8 cellular contexts compared by ENCODE assay signal in the genomic region with DNA sequence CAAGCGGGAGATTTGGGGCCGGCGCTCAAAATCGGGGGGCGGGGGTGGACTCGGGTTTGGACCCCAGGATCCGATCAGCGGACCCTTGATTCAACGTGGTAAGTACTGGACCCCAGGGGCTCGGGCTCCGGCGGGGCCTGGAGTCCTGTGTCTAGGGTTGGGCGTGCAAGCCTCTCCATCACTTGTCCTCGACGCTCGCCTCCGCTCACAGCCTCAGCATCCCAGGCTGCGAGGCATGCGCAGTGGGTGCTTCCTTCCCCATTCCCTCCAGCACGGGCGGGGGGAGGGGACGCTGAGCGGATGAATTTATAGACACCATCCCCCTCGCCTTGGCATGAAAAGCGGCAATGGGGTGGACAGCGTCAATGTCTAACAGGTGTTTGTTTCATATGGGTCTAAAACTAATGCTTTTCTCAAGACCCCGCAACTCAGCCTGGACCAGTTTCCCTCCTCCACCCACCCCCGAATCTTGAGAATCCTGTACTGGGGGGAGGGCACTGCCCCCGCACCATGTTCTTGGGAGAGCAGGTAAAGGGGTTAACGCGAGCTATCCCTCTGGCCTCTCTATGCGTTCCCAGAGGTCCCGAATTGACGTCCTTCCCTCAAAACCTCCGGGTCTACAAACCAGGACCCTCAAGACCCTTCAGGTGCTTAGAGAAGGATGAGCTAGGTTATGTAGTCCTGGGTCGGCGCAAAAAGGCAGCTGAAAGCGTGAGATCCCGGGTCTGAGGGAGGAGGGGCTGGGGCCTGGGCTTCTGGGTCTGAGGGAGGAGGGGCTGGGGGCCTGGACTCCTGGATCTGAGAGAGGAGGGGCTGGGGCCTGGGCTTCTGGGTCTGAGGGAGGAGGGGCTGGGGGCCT. TPM values are rescaled to one million over a fixed set of nuclear protein-coding genes. Genes with fewer than 3 reads are reported as not detected.
A peak's percentile ranks its signal among the peaks of the same experiment; 100 is the strongest.
DNase-seq lines count a peak whose midpoint lies in the region; ATAC-seq, FAIRE-seq and TF ChIP-seq lines count a peak whose summit lies in the region.

No MANE protein-coding gene starts in this region.

- no peak overlapping the region for H2BK15ac ChIP-seq in mesendoderm (replicated peaks; ENCODE audit: low read depth)

- CTCF ChIA-PET in endothelial cell of umbilical vein (lab: Charles Lee): interaction anchor here (1.5 to 2.9 kb wide), 2 partner anchors 11 to 111 kb away, joined by 3 to 9 read pairs; a partner anchor contains a TSS

- no peaks in the 10 kb centered on the region for H4K20me1 ChIP-seq in endothelial cell of umbilical vein (replicated peaks; ENCODE audit: control insufficient read depth, extremely low read depth, insufficient read depth, low read length)

- H3K4me1 ChIP-seq in endothelial cell of umbilical vein (ENCODE audit: control insufficient read depth, extremely low read depth, insufficient read depth, low read length) (peaks cover 40% of the 10 kb centered on the region), mesendoderm (ENCODE audit: control insufficient read depth, low read depth, low read length) (peaks cover 2% of the 10 kb centered on the region), suprapubic skin (peaks cover 27% of the 10 kb centered on the region)

- peak overlapping the region; percentile 87 for H3K4me2 ChIP-seq in endothelial cell of umbilical vein (ENCODE audit: insufficient read depth, low read length)
- H3K4me2 ChIP-seq in mesendoderm (ENCODE audit: low read length): peak overlapping the region; percentile 76

- POLR2A ChIA-PET in endothelial cell of umbilical vein (lab: Charles Lee): interaction anchor here (0.6 to 1.2 kb wide), 2 partner anchors 26 to 69 kb away, joined by 4 to 5 read pairs; no protein-coding TSS in a partner anchor

- H3K23ac ChIP-seq in mesendoderm (ENCODE audit: low read length): no peak overlapping the region

- peaks cover 21% of the 10 kb centered on the region; the same call in 1 of the 2 replicates for H3K36me3 ChIP-seq in WERI-Rb-1
- peaks cover 0 to 6% of the 10 kb centered on the region in 2 experiments for H3K36me3 ChIP-seq in endothelial cell of umbilical vein (ENCODE audit: control insufficient read depth in 2 of 2, extremely low read depth in 1 of 2, insufficient read depth in 2 of 2, low read length in 2 of 2)
- H3K36me3 ChIP-seq in mesendoderm (ENCODE audit: control insufficient read depth, insufficient read depth, low read length): peaks cover 2% of the 10 kb centered on the region
- H3K36me3 ChIP-seq in suprapubic skin: peaks cover 8% of the 10 kb centered on the region

- H3K9ac ChIP-seq in endothelial cell of umbilical vein (replicated peaks; ENCODE audit: extremely low read depth, insufficient read depth, low read length): peak overlapping the region; percentile 6
- peak overlapping the region; percentile 72 for H3K9ac ChIP-seq in mesendoderm (ENCODE audit: low read length)

- peak overlapping the region; percentile 68 for H4K8ac ChIP-seq in mesendoderm (ENCODE audit: low read depth, low read length)

- peak overlapping the region; percentile 51 for H3K56ac ChIP-seq in mesendoderm (ENCODE audit: low read length)

- no peak overlapping the region for H3K4ac ChIP-seq in mesendoderm (ENCODE audit: low read depth, low read length)

- peak overlapping the region; percentile 73 to 95 (median 84) for H3K4me3 Mint-ChIP-seq in IgD-negative memory B cell

- BruUV-seq in endothelial cell of umbilical vein (replicated peaks; lab: Mats Ljungman, UMichigan): no TSS peak

- no peak overlapping the region for H2AK5ac ChIP-seq in mesendoderm (ENCODE audit: low read length)

- H3K9me3 ChIP-seq in WERI-Rb-1 (ENCODE audit: severe bottlenecking) (no peaks in the 10 kb centered on the region), endothelial cell of umbilical vein (replicated peaks; ENCODE audit: control insufficient read depth, insufficient read depth, low read length) (no peaks in the 10 kb centered on the region), suprapubic skin (no peaks in the 10 kb centered on the region)

- TF ChIP-seq CTCF in WERI-Rb-1 (IDR thresholded peaks at IDR 0.05; ENCODE audit: low read depth, low read length) (no peak), endothelial cell of umbilical vein (IDR thresholded peaks at IDR 0.05; ENCODE audit: extremely low read depth in 1 of 2, insufficient read depth in 1 of 2, low read depth in 1 of 2, low read length in 2 of 2) (no peak), suprapubic skin (IDR thresholded peaks at IDR 0.05) (no peak)

- H2BK120ac ChIP-seq in mesendoderm (ENCODE audit: low read depth, low read length): no peak overlapping the region

- DNase-seq in Ammon's horn (ENCODE audit: low spot score) (peak; percentile 89), WERI-Rb-1 (peak; percentile 90), endothelial cell of umbilical vein (ENCODE audit: low read depth, low spot score) (peak; percentile 76), mesendoderm (peak; percentile 87), suprapubic skin (ENCODE audit: low spot score in 2 of 2) (peak in 1 of 2 donors; percentile 79)

- H3K9me3 Mint-ChIP-seq in IgD-negative memory B cell: no peaks in the 10 kb centered on the region

- peaks cover 21% of the 10 kb centered on the region for H3K27me3 Mint-ChIP-seq in IgD-negative memory B cell

- H3K27ac Mint-ChIP-seq in IgD-negative memory B cell: peak overlapping the region in 2 of 3 donors; percentile 44 to 77

- H3K27ac ChIP-seq in WERI-Rb-1 (peak overlapping the region; percentile 91), endothelial cell of umbilical vein (ENCODE audit: insufficient read depth, low read depth, low read length) (no peak overlapping the region), mesendoderm (ENCODE audit: low read depth, low read length) (no peak overlapping the region), suprapubic skin (no peak overlapping the region)

- peaks cover 9 to 14% (median 13%) of the 10 kb centered on the region in 3 donors for H3K4me1 Mint-ChIP-seq in IgD-negative memory B cell

- peak; percentile 56 for TF ChIP-seq POLR2A in endothelial cell of umbilical vein (IDR thresholded peaks at IDR 0.05; ENCODE audit: low read depth, low read length)
- no peak for TF ChIP-seq POLR2A in suprapubic skin (IDR thresholded peaks at IDR 0.05)

- no peaks in the 10 kb centered on the region for H3K9me1 ChIP-seq in endothelial cell of umbilical vein (replicated peaks; ENCODE audit: control insufficient read depth, extremely low read depth, insufficient read depth, low read length)

- ATAC-seq in HG02840 (IDR thresholded peaks at IDR 0.05; ENCODE audit: low FRiP score, unreplicated experiment) (no peak), HG02870 (IDR thresholded peaks at IDR 0.05; ENCODE audit: unreplicated experiment) (no peak)

- H3K18ac ChIP-seq in mesendoderm (ENCODE audit: low read length): peak overlapping the region; percentile 16

- no peak for TF ChIP-seq EP300 in suprapubic skin (IDR thresholded peaks at IDR 0.05)

- FAIRE-seq in endothelial cell of umbilical vein (lab: Jason Lieb, UNC): no peak

- H3K4me3 ChIP-seq in WERI-Rb-1 (ENCODE audit: low read depth, low read length) (peak overlapping the region; percentile 55), endothelial cell of umbilical vein (replicated peaks in 1 of 3; ENCODE audit: insufficient read depth in 1 of 3, low read depth in 1 of 3, low read length in 3 of 3) (peak overlapping the region; percentile 17 to 74 (median 59)), mesendoderm (ENCODE audit: low read length) (peak overlapping the region; percentile 38), suprapubic skin (peak overlapping the region; percentile 57)

- no peaks in the 10 kb centered on the region for H3K79me1 ChIP-seq in mesendoderm (ENCODE audit: low read length)

- intact Hi-C loops in endothelial cell of umbilical vein (cut with micrococcal nuclease): loop anchor here (1.0 to 2.0 kb wide), 2 partner anchors 25 to 75 kb away; no protein-coding TSS in a partner anchor

- no peak overlapping the region for H4K5ac ChIP-seq in mesendoderm (ENCODE audit: low read length)

- no peak overlapping the region for H2BK5ac ChIP-seq in mesendoderm (ENCODE audit: low read length)

- dilution Hi-C loops in endothelial cell of umbilical vein (cut with MboI; ENCODE audit: extremely low pct_ligation_motif_present, low sequenced_read_pairs): no loop called here

- H3K27me3 ChIP-seq in WERI-Rb-1 (ENCODE audit: insufficient read depth, low read depth, severe bottlenecking) (no peaks in the 10 kb centered on the region), endothelial cell of umbilical vein (ENCODE audit: control insufficient read depth in 2 of 2, insufficient read depth in 2 of 2, low read length in 2 of 2) (no peaks in the 10 kb centered on the region), mesendoderm (ENCODE audit: insufficient read depth, low read length, poor library complexity) (no peaks in the 10 kb centered on the region), suprapubic skin (no peaks in the 10 kb centered on the region)

- WGBS in mesendoderm (ENCODE audit: extremely low coverage, insufficient coverage, low lambda C conversion rate): no CpG with 5 or more reads among the region's 39 CpGs
- WGBS in suprapubic skin: 34% methylated on average over 21 of the region's 39 CpGs

- peaks cover 6% of the 10 kb centered on the region for H3K36me3 Mint-ChIP-seq in IgD-negative memory B cell

- H3K79me2 ChIP-seq in endothelial cell of umbilical vein (ENCODE audit: control insufficient read depth, insufficient read depth, low read length) (no peaks in the 10 kb centered on the region), mesendoderm (ENCODE audit: control insufficient read depth, insufficient read depth, low read length) (no peaks in the 10 kb centered on the region)

- peak overlapping the region; percentile 87 for H2AFZ ChIP-seq in endothelial cell of umbilical vein (ENCODE audit: low read depth, low read length)

RNA-seq across cellular contexts. Expression of a gene that starts 0.6 kb away (rescaled TPM):
- polyA plus RNA-seq in IgD-negative memory B cell: not detected
- 24.7 and 45.7 TPM in 2 replicates for total RNA-seq in endothelial cell of umbilical vein
- polyA plus RNA-seq in endothelial cell of umbilical vein: 80.8 and 88.3 TPM in 2 replicates
- 27.2 and 35.7 TPM in 2 replicates for polyA plus RNA-seq in endothelial cell of umbilical vein (2011; cell fraction: cytosol; rRNA removed)
- 286 and 359 TPM in 2 replicates for polyA plus RNA-seq in endothelial cell of umbilical vein (2011; cell fraction: nucleus; rRNA removed)
- 28.2 and 30.0 TPM in 2 replicates for polyA plus RNA-seq in endothelial cell of umbilical vein (2012)
- polyA minus RNA-seq in endothelial cell of umbilical vein: 40.1 and 47.8 TPM in 2 replicates
- not detected for polyA minus RNA-seq in endothelial cell of umbilical vein (2011; cell fraction: cytosol; rRNA and poly(A)+ RNA removed)
- polyA minus RNA-seq in endothelial cell of umbilical vein (2011; cell fraction: nucleus; rRNA and poly(A)+ RNA removed): 42.0 and 59.1 TPM in 2 replicates
- 19.1 TPM for polyA plus RNA-seq in mesendoderm (2013, experiment 1 of 2)
- polyA plus RNA-seq in mesendoderm (2013, experiment 2 of 2): 21.9 TPM
- 1 to 10 TPM in 1 of 4 donors, under 1 TPM in 3; 0.57 to 1.2 (median 0.92) TPM for total RNA-seq in suprapubic skin

RNA-seq across cellular contexts. Expression of a gene that starts 2.1 kb away (rescaled TPM):
- polyA plus RNA-seq in IgD-negative memory B cell (0.65 TPM), endothelial cell of umbilical vein (3.3 and 4.5 TPM in 2 replicates)
- total RNA-seq in endothelial cell of umbilical vein (3.3 and 4.4 TPM in 2 replicates), suprapubic skin (1 to 10 TPM; 1.8 to 7.6 (median 4.1) TPM)
- polyA plus RNA-seq in endothelial cell of umbilical vein (2011; cell fraction: cytosol; rRNA removed): 0.66 and 1.1 TPM in 2 replicates
- polyA plus RNA-seq in endothelial cell of umbilical vein (2011; cell fraction: nucleus; rRNA removed): 15.0 and 15.1 TPM in 2 replicates
- 0.63 and 1.3 TPM in 2 replicates for polyA plus RNA-seq in endothelial cell of umbilical vein (2012)
- polyA minus RNA-seq in endothelial cell of umbilical vein: 0.97 and 1.2 TPM in 2 replicates
- 3.7 TPM for polyA minus RNA-seq in endothelial cell of umbilical vein (2011; cell fraction: cytosol; rRNA and poly(A)+ RNA removed)
- polyA minus RNA-seq in endothelial cell of umbilical vein (2011; cell fraction: nucleus; rRNA and poly(A)+ RNA removed): 3.6 and 5.0 TPM in 2 replicates
- polyA plus RNA-seq in mesendoderm (2013, experiment 1 of 2): 5.8 TPM
- polyA plus RNA-seq in mesendoderm (2013, experiment 2 of 2): 5.4 TPM

RNA-seq across cellular contexts. Expression of a gene that starts 14.4 kb away (rescaled TPM):
- polyA plus RNA-seq in IgD-negative memory B cell: 187 TPM
- total RNA-seq in endothelial cell of umbilical vein: 234 and 242 TPM in 2 replicates
- 542 and 599 TPM in 2 replicates for polyA plus RNA-seq in endothelial cell of umbilical vein
- 446 and 459 TPM in 2 replicates for polyA plus RNA-seq in endothelial cell of umbilical vein (2011; cell fraction: cytosol; rRNA removed)
- 318 and 339 TPM in 2 replicates for polyA plus RNA-seq in endothelial cell of umbilical vein (2011; cell fraction: nucleus; rRNA removed)
- polyA plus RNA-seq in endothelial cell of umbilical vein (2012): 240 and 285 TPM in 2 replicates
- 384 and 465 TPM in 2 replicates for polyA minus RNA-seq in endothelial cell of umbilical vein
- 163 TPM for polyA minus RNA-seq in endothelial cell of umbilical vein (2011; cell fraction: cytosol; rRNA and poly(A)+ RNA removed)
- 97.3 and 127 TPM in 2 replicates for polyA minus RNA-seq in endothelial cell of umbilical vein (2011; cell fraction: nucleus; rRNA and poly(A)+ RNA removed)
- 427 TPM for polyA plus RNA-seq in mesendoderm (2013, experiment 1 of 2)
- polyA plus RNA-seq in mesendoderm (2013, experiment 2 of 2): 426 TPM
- 100 to 1,000 TPM; 101 to 142 (median 112) TPM for total RNA-seq in suprapubic skin

RNA-seq across cellular contexts. Expression of a gene that starts 25.7 kb away (rescaled TPM):
- polyA plus RNA-seq in IgD-negative memory B cell (16.8 TPM), endothelial cell of umbilical vein (49.8 and 62.2 TPM in 2 replicates)
- total RNA-seq in endothelial cell of umbilical vein (52.4 and 58.5 TPM in 2 replicates), suprapubic skin (10 to 100 TPM in 1 of 4 donors, 1 to 10 TPM in 3; 3.1 to 28.0 (median 7.5) TPM)
- 41.3 and 48.3 TPM in 2 replicates for polyA plus RNA-seq in endothelial cell of umbilical vein (2011; cell fraction: cytosol; rRNA removed)
- polyA plus RNA-seq in endothelial cell of umbilical vein (2011; cell fraction: nucleus; rRNA removed): 21.9 and 25.4 TPM in 2 replicates
- polyA plus RNA-seq in endothelial cell of umbilical vein (2012): 39.3 and 46.4 TPM in 2 replicates
- 9.3 and 16.3 TPM in 2 replicates for polyA minus RNA-seq in endothelial cell of umbilical vein
- 19.5 TPM for polyA minus RNA-seq in endothelial cell of umbilical vein (2011; cell fraction: cytosol; rRNA and poly(A)+ RNA removed)
- polyA minus RNA-seq in endothelial cell of umbilical vein (2011; cell fraction: nucleus; rRNA and poly(A)+ RNA removed): 5.0 and 5.1 TPM in 2 replicates
- 151 TPM for polyA plus RNA-seq in mesendoderm (2013, experiment 1 of 2)
- 154 TPM for polyA plus RNA-seq in mesendoderm (2013, experiment 2 of 2)

RNA-seq across cellular contexts. Expression of a gene that starts 25.8 kb away (rescaled TPM):
- polyA plus RNA-seq in IgD-negative memory B cell (66.0 TPM), endothelial cell of umbilical vein (64.8 and 92.1 TPM in 2 replicates)
- total RNA-seq in endothelial cell of umbilical vein (73.5 and 79.1 TPM in 2 replicates), suprapubic skin (100 to 1,000 TPM in 1 of 4 donors, 10 to 100 TPM in 3; 61.3 to 164 (median 81.0) TPM)
- polyA plus RNA-seq in endothelial cell of umbilical vein (2011; cell fraction: cytosol; rRNA removed): 52.6 and 62.7 TPM in 2 replicates
- polyA plus RNA-seq in endothelial cell of umbilical vein (2011; cell fraction: nucleus; rRNA removed): 119 and 141 TPM in 2 replicates
- polyA plus RNA-seq in endothelial cell of umbilical vein (2012): 78.7 and 85.0 TPM in 2 replicates
- polyA minus RNA-seq in endothelial cell of umbilical vein: 27.8 and 36.0 TPM in 2 replicates
- 46.0 TPM for polyA minus RNA-seq in endothelial cell of umbilical vein (2011; cell fraction: cytosol; rRNA and poly(A)+ RNA removed)
- polyA minus RNA-seq in endothelial cell of umbilical vein (2011; cell fraction: nucleus; rRNA and poly(A)+ RNA removed): 14.4 and 22.8 TPM in 2 replicates
- polyA plus RNA-seq in mesendoderm (2013, experiment 1 of 2): 94.1 TPM
- 90.7 TPM for polyA plus RNA-seq in mesendoderm (2013, experiment 2 of 2)

Comparison
In these comparisons a context has a peak if more than half of its experiments do, and no peak if none do; other contexts are left out.
1. RNA of a gene that starts 0.6 kb away (total RNA-seq): 24.7 to 45.7 TPM in endothelial cell of umbilical vein; 0.57 to 1.2 TPM in suprapubic skin; every median in the first group is over 10 times any median in the second.
2. Peak in every context shown above with its lines, with median percentiles within 50 percentile points of each other: H3K4me3 ChIP-seq.